1 cellular context compared by ENCODE assay signal in genomic region chr16:67326472-67327309, GRCh38.
TF ChIP-seq lines count a peak whose summit lies in the region.

KCTD19 (minus strand) TSS chr16:67326741; CDS start chr16:67326707, 34 bp downstream.
LRRC36 (plus strand) TSS chr16:67326815; CDS start chr16:67326863, 48 bp downstream.

TF ChIP-seq in HepG2, 621 proteins besides CTCF, POLR2A, EP300 and RAD21 (continued from another document and continues in another):
- no peak for TF ChIP-seq HES4 (CRISPR knock-in tag; IDR thresholded peaks at IDR 0.05; ENCODE audit: borderline replicate concordance)
- TF ChIP-seq, protein P1, sequence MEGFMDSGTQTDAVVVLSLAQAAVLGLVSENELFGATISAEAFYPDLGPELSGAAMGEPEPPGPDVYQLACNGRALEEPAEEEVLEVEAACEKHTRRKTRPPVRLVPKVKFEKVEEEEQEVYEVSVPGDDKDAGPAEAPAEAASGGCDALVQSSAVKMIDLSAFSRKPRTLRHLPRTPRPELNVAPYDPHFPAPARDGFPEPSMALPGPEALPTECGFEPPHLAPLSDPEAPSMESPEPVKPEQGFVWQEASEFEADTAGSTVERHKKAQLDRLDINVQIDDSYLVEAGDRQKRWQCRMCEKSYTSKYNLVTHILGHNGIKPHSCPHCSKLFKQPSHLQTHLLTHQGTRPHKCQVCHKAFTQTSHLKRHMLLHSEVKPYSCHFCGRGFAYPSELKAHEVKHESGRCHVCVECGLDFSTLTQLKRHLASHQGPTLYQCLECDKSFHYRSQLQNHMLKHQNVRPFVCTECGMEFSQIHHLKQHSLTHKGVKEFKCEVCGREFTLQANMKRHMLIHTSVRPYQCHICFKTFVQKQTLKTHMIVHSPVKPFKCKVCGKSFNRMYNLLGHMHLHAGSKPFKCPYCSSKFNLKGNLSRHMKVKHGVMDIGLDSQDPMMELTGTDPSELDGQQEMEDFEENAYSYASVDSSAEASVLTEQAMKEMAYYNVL (CRISPR knock-in tag; IDR thresholded peaks at IDR 0.05; ENCODE audit: borderline replicate concordance) = peak; percentile 61; the same call in 1 of the 2 replicates
- no peak; the same call in 1 of the 2 replicates for TF ChIP-seq SMAD3 (CRISPR knock-in tag; IDR thresholded peaks at IDR 0.05)
- no peak for TF ChIP-seq ZNF33A (CRISPR knock-in tag; IDR thresholded peaks at IDR 0.05; ENCODE audit: borderline replicate concordance)
- TF ChIP-seq, protein P2, sequence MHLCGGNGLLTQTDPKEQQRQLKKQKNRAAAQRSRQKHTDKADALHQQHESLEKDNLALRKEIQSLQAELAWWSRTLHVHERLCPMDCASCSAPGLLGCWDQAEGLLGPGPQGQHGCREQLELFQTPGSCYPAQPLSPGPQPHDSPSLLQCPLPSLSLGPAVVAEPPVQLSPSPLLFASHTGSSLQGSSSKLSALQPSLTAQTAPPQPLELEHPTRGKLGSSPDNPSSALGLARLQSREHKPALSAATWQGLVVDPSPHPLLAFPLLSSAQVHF (CRISPR knock-in tag; IDR thresholded peaks at IDR 0.05) = no peak
- TF ChIP-seq PAF1 (CRISPR knock-in tag; IDR thresholded peaks at IDR 0.05) = no peak
- no peak for TF ChIP-seq HNRNPH1 (optimal IDR thresholded peaks at IDR 0.05; ENCODE audit: low read depth, low read length)
- no peak for TF ChIP-seq HNF4G (IDR thresholded peaks at IDR 0.05; ENCODE audit: borderline replicate concordance, low read depth, low read length)
- TF ChIP-seq HNF4G (CRISPR knock-in tag; IDR thresholded peaks at IDR 0.05; ENCODE audit: borderline replicate concordance, low read depth) = no peak
- TF ChIP-seq ZNF362 (CRISPR knock-in tag; IDR thresholded peaks at IDR 0.05; ENCODE audit: borderline replicate concordance) = no peak
- TF ChIP-seq, protein P3, sequence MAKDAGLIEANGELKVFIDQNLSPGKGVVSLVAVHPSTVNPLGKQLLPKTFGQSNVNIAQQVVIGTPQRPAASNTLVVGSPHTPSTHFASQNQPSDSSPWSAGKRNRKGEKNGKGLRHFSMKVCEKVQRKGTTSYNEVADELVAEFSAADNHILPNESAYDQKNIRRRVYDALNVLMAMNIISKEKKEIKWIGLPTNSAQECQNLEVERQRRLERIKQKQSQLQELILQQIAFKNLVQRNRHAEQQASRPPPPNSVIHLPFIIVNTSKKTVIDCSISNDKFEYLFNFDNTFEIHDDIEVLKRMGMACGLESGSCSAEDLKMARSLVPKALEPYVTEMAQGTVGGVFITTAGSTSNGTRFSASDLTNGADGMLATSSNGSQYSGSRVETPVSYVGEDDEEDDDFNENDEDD (CRISPR knock-in tag; IDR thresholded peaks at IDR 0.05; ENCODE audit: borderline replicate concordance) = peak; percentile 48; the same call in 1 of the 2 replicates
- TF ChIP-seq ZNF776 (CRISPR knock-in tag; IDR thresholded peaks at IDR 0.05) = no peak
- TF ChIP-seq REXO4 (CRISPR knock-in tag; IDR thresholded peaks at IDR 0.05; ENCODE audit: borderline replicate concordance) = no peak
- TF ChIP-seq ZNF747 (CRISPR knock-in tag; IDR thresholded peaks at IDR 0.05; ENCODE audit: borderline replicate concordance) = no peak; the same call in 1 of the 2 replicates
- no peak; the same call in 1 of the 2 replicates for TF ChIP-seq TAF1 (CRISPR knock-in tag; IDR thresholded peaks at IDR 0.05)
- 0 out of 2 replicates have a peak, but pooled peaks have one; percentile 53 for TF ChIP-seq FOXC1 (CRISPR knock-in tag; IDR thresholded peaks at IDR 0.05; ENCODE audit: borderline replicate concordance)
- TF ChIP-seq ZNF790 (CRISPR knock-in tag; IDR thresholded peaks at IDR 0.05; ENCODE audit: borderline replicate concordance) = no peak
- TF ChIP-seq STAT5B (CRISPR knock-in tag; IDR thresholded peaks at IDR 0.05) = no peak
- no peak for TF ChIP-seq TCF12 (IDR thresholded peaks at IDR 0.05)
- peak; percentile 41; the same call in 1 of the 2 replicates for TF ChIP-seq TCF12 (CRISPR knock-in tag; IDR thresholded peaks at IDR 0.05)
- TF ChIP-seq RFXANK (CRISPR knock-in tag; IDR thresholded peaks at IDR 0.05) = no peak
- no peak for TF ChIP-seq ZNF350 (CRISPR knock-in tag; IDR thresholded peaks at IDR 0.05; ENCODE audit: borderline replicate concordance, low read depth)
- TF ChIP-seq ZNF670 (CRISPR knock-in tag; IDR thresholded peaks at IDR 0.05; ENCODE audit: borderline replicate concordance) = no peak
- no peak for TF ChIP-seq CENPT (CRISPR knock-in tag; IDR thresholded peaks at IDR 0.05; ENCODE audit: low read depth)
- no peak for TF ChIP-seq ZNF207 (IDR thresholded peaks at IDR 0.05; ENCODE audit: borderline replicate concordance)
- TF ChIP-seq ZSCAN22 (CRISPR knock-in tag; IDR thresholded peaks at IDR 0.05) = no peak
- no peak for TF ChIP-seq PHF20 (CRISPR knock-in tag; IDR thresholded peaks at IDR 0.05)
- no peak for TF ChIP-seq JDP2 (CRISPR knock-in tag; IDR thresholded peaks at IDR 0.05; ENCODE audit: borderline replicate concordance)
- TF ChIP-seq, protein P4, sequence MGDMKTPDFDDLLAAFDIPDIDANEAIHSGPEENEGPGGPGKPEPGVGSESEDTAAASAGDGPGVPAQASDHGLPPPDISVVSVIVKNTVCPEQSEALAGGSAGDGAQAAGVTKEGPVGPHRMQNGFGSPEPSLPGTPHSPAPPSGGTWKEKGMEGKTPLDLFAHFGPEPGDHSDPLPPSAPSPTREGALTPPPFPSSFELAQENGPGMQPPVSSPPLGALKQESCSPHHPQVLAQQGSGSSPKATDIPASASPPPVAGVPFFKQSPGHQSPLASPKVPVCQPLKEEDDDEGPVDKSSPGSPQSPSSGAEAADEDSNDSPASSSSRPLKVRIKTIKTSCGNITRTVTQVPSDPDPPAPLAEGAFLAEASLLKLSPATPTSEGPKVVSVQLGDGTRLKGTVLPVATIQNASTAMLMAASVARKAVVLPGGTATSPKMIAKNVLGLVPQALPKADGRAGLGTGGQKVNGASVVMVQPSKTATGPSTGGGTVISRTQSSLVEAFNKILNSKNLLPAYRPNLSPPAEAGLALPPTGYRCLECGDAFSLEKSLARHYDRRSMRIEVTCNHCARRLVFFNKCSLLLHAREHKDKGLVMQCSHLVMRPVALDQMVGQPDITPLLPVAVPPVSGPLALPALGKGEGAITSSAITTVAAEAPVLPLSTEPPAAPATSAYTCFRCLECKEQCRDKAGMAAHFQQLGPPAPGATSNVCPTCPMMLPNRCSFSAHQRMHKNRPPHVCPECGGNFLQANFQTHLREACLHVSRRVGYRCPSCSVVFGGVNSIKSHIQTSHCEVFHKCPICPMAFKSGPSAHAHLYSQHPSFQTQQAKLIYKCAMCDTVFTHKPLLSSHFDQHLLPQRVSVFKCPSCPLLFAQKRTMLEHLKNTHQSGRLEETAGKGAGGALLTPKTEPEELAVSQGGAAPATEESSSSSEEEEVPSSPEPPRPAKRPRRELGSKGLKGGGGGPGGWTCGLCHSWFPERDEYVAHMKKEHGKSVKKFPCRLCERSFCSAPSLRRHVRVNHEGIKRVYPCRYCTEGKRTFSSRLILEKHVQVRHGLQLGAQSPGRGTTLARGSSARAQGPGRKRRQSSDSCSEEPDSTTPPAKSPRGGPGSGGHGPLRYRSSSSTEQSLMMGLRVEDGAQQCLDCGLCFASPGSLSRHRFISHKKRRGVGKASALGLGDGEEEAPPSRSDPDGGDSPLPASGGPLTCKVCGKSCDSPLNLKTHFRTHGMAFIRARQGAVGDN (CRISPR knock-in tag; IDR thresholded peaks at IDR 0.05) = peak; percentile 76
- no peak for TF ChIP-seq ZNF615 (CRISPR knock-in tag; IDR thresholded peaks at IDR 0.05; ENCODE audit: borderline replicate concordance)
- no peak for TF ChIP-seq TARDBP (CRISPR knock-in tag; IDR thresholded peaks at IDR 0.05)
- TF ChIP-seq RFXAP (CRISPR knock-in tag; IDR thresholded peaks at IDR 0.05; ENCODE audit: borderline replicate concordance) = no peak; the same call in 1 of the 2 replicates
- no peak for TF ChIP-seq HOXA7 (CRISPR knock-in tag; IDR thresholded peaks at IDR 0.05)
- no peak for TF ChIP-seq GZF1 (CRISPR knock-in tag; IDR thresholded peaks at IDR 0.05)
- TF ChIP-seq ZFP82 (CRISPR knock-in tag; IDR thresholded peaks at IDR 0.05; ENCODE audit: borderline replicate concordance) = no peak; the same call in 1 of the 2 replicates
- no peak for TF ChIP-seq SNAPC4 (CRISPR knock-in tag; IDR thresholded peaks at IDR 0.05)
- TF ChIP-seq, protein P5, sequence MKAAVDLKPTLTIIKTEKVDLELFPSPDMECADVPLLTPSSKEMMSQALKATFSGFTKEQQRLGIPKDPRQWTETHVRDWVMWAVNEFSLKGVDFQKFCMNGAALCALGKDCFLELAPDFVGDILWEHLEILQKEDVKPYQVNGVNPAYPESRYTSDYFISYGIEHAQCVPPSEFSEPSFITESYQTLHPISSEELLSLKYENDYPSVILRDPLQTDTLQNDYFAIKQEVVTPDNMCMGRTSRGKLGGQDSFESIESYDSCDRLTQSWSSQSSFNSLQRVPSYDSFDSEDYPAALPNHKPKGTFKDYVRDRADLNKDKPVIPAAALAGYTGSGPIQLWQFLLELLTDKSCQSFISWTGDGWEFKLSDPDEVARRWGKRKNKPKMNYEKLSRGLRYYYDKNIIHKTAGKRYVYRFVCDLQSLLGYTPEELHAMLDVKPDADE (CRISPR knock-in tag; IDR thresholded peaks at IDR 0.05) = peak; percentile 47; the same call in 1 of the 2 replicates
- TF ChIP-seq ETV6 (CRISPR knock-in tag; conservative IDR thresholded peaks at IDR 0.05) = no peak
- TF ChIP-seq, protein P6, sequence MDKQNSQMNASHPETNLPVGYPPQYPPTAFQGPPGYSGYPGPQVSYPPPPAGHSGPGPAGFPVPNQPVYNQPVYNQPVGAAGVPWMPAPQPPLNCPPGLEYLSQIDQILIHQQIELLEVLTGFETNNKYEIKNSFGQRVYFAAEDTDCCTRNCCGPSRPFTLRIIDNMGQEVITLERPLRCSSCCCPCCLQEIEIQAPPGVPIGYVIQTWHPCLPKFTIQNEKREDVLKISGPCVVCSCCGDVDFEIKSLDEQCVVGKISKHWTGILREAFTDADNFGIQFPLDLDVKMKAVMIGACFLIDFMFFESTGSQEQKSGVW (CRISPR knock-in tag; IDR thresholded peaks at IDR 0.05; ENCODE audit: borderline replicate concordance) = no peak
- no peak for TF ChIP-seq NFATC3 (CRISPR knock-in tag; IDR thresholded peaks at IDR 0.05)
- no peak for TF ChIP-seq HNF4A (CRISPR knock-in tag; IDR thresholded peaks at IDR 0.05)
- TF ChIP-seq CEBPB (IDR thresholded peaks at IDR 0.05; ENCODE audit: borderline replicate concordance, low read depth, low read length) = no peak
- TF ChIP-seq ZNF383 (CRISPR knock-in tag; IDR thresholded peaks at IDR 0.05; ENCODE audit: borderline replicate concordance) = no peak
- no peak for TF ChIP-seq TCF7L2 (IDR thresholded peaks at IDR 0.05; ENCODE audit: low read depth, low read length)
- no peak for TF ChIP-seq ATF2 (CRISPR knock-in tag; IDR thresholded peaks at IDR 0.05)
- peak; percentile 63 for TF ChIP-seq NR2C2 (CRISPR knock-in tag; IDR thresholded peaks at IDR 0.05; ENCODE audit: borderline replicate concordance)
- no peak for TF ChIP-seq SNAI1 (CRISPR knock-in tag; IDR thresholded peaks at IDR 0.05; ENCODE audit: borderline replicate concordance)
- TF ChIP-seq IKZF5 (CRISPR knock-in tag; IDR thresholded peaks at IDR 0.05) = no peak
